18 cellular contexts compared by ENCODE assay signal in the genomic region with DNA sequence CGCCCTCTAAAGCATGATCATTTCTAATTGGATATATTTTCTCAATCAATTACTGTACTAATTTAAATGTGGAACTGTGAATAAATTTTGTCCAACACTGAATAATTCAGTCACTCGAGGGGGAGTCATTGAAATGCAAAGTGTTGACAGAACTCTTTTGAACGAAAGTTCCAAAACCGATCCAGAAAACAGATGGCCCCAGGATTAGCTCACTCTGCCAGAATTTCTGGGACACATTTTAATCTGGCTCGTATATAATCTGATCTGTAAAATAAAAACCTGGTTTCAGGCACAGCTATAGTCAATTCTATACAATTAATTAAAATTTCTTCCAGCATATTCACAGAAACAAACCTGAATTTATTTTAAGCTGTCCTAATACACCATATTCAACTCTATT.
DNase-seq lines count a peak whose midpoint lies in the region; ATAC-seq and TF ChIP-seq lines count a peak whose summit lies in the region.
"Had no signal": no experiment of that assay in that cellular context is flagged by ENCODE, and none has a peak within 500 bp of the region (broad histone marks: within the 10 kb centered on the region; RNA-seq: fewer than 3 reads in every experiment).

No MANE protein-coding gene starts in this region.

- H3K27me3 Mint-ChIP-seq in brain: peaks cover 2% of the 10 kb centered on the region
- no peaks in the 10 kb centered on the region for H3K27me3 Mint-ChIP-seq in activated CD4-positive, alpha-beta T cell treated with anti-CD3 and anti-CD28 coated beads, Interleukin-2, amount 10 ng/mL, durations not matched to agents 7 days and 5 days
- H3K27me3 Mint-ChIP-seq: CD4-positive, alpha-beta memory T cell had no signal

- CTCF ChIA-PET in activated CD4-positive, alpha-beta T cell treated with anti-CD3 and anti-CD28 coated beads, Interleukin-2, amount 10 ng/mL, durations not matched to agents 7 days and 5 days (lab: Charles Lee): no interaction called here

- H3K36me3 Mint-ChIP-seq in brain: peaks cover 1% of the 10 kb centered on the region
- no peaks in the 10 kb centered on the region for H3K36me3 Mint-ChIP-seq in activated CD4-positive, alpha-beta T cell treated with anti-CD3 and anti-CD28 coated beads, Interleukin-2, amount 10 ng/mL, durations not matched to agents 7 days and 5 days (ENCODE audit: low read depth)
- H3K36me3 Mint-ChIP-seq: CD14-positive monocyte; CD4-positive, alpha-beta memory T cell had no signal

- H3K4me3 Mint-ChIP-seq in brain: peak overlapping the region in 2 of 5 experiments; percentile 3 to 48
- no peak overlapping the region for H3K4me3 Mint-ChIP-seq in activated CD4-positive, alpha-beta T cell treated with anti-CD3 and anti-CD28 coated beads, Interleukin-2, amount 10 ng/mL, durations not matched to agents 7 days and 5 days
- H3K4me3 Mint-ChIP-seq: CD14-positive monocyte; CD4-positive, alpha-beta memory T cell; HFFc6 had no signal

- peaks cover 0 to under 1% (median under 1%) of the 10 kb centered on the region in 5 experiments for H3K9me3 Mint-ChIP-seq in brain
- no peaks in the 10 kb centered on the region for H3K9me3 Mint-ChIP-seq in activated CD4-positive, alpha-beta T cell treated with anti-CD3 and anti-CD28 coated beads, Interleukin-2, amount 10 ng/mL, durations not matched to agents 7 days and 5 days
- H3K9me3 Mint-ChIP-seq: HFFc6 had no signal

- H3K4me1 Mint-ChIP-seq in brain: peaks cover 34% of the 10 kb centered on the region
- H3K4me1 Mint-ChIP-seq in activated CD4-positive, alpha-beta T cell treated with anti-CD3 and anti-CD28 coated beads, Interleukin-2, amount 10 ng/mL, durations not matched to agents 7 days and 5 days: no peaks in the 10 kb centered on the region
- H3K4me1 Mint-ChIP-seq: CD14-positive monocyte; CD4-positive, alpha-beta memory T cell had no signal

- ATAC-seq in GM18511 (IDR thresholded peaks at IDR 0.05; ENCODE audit: unreplicated experiment): no peak
- ATAC-seq: HCT116, K562 had no signal

- peak; percentile 40 for DNase-seq in DMS 273 treated with DMSO at 0.1 percent for 48 hours (lab: John Stamatoyannopoulos, UW)
- peak; percentile 49 for DNase-seq in NCI-H524 treated with DMSO at 0.1 percent for 48 hours (lab: John Stamatoyannopoulos, UW)
- no peak for DNase-seq in AG20443 (ENCODE audit: low spot score)
- no peak for DNase-seq in NCI-H526 treated with DMSO at 0.1 percent for 48 hours (lab: John Stamatoyannopoulos, UW)
- DNase-seq in activated CD4-positive, alpha-beta T cell treated with anti-CD3 and anti-CD28 coated beads, Interleukin-2, amount 10 ng/mL, durations not matched to agents 7 days and 5 days: no peak
- DNase-seq: ACHN; AML-193; CD4-positive, alpha-beta memory T cell; GF-D8; GOT3; H7; HFFc6; IMR-90 had no signal

- H3K27ac Mint-ChIP-seq in brain: peak overlapping the region in 4 of 5 experiments; percentile 25 to 87 (median 78)
- no peak overlapping the region for H3K27ac Mint-ChIP-seq in activated CD4-positive, alpha-beta T cell treated with anti-CD3 and anti-CD28 coated beads, Interleukin-2, amount 10 ng/mL, durations not matched to agents 7 days and 5 days
- H3K27ac Mint-ChIP-seq: CD14-positive monocyte; CD4-positive, alpha-beta memory T cell; HFFc6 had no signal

- TF ChIP-seq CTCF in brain (conservative IDR thresholded peaks at IDR 0.05): no peak

- POLR2A ChIA-PET in activated CD4-positive, alpha-beta T cell treated with anti-CD3 and anti-CD28 coated beads, Interleukin-2, amount 10 ng/mL, durations not matched to agents 7 days and 5 days (lab: Charles Lee): no interaction called here

Comparison
In these comparisons a context has a peak if more than half of its experiments do, and no peak if none do; other contexts are left out.
1. DNase-seq: peak in DMS 273 treated with DMSO at 0.1 percent for 48 hours (single experiment) and NCI-H524 treated with DMSO at 0.1 percent for 48 hours (single experiment); none in AG20443 (single experiment), NCI-H526 treated with DMSO at 0.1 percent for 48 hours (single experiment) and activated CD4-positive, alpha-beta T cell treated with anti-CD3 and anti-CD28 coated beads, Interleukin-2, amount 10 ng/mL, durations not matched to agents 7 days and 5 days (single experiment).